Comparison of ENCODE assay signal across 9 cellular contexts in genomic region chr2:69012310-69013122, GRCh38. TPM values are rescaled to one million over a fixed set of nuclear protein-coding genes. Genes with fewer than 3 reads are reported as not detected.
DNase-seq lines count a peak whose midpoint lies in the region; ATAC-seq, FAIRE-seq and TF ChIP-seq lines count a peak whose summit lies in the region.
"Had no signal": no experiment of that assay in that cellular context is flagged by ENCODE, and none has a peak within 500 bp of the region (broad histone marks: within the 10 kb centered on the region; RNA-seq: fewer than 3 reads in every experiment).

No MANE protein-coding gene starts in this region.

- TF ChIP-seq CTCF in Loucy (conservative IDR thresholded peaks at IDR 0.05; ENCODE audit: low read length), result peak; percentile 79
- TF ChIP-seq CTCF in bronchial epithelial cell (IDR thresholded peaks at IDR 0.05; ENCODE audit: insufficient read depth, low read length, severe bottlenecking), result peak; percentile 78

- H3K79me2 ChIP-seq in Loucy (ENCODE audit: insufficient read depth, low read length), result peaks cover 19% of the 10 kb centered on the region

- no peak for ATAC-seq in GM21360 (IDR thresholded peaks at IDR 0.05; ENCODE audit: unreplicated experiment)

- DNase-seq in NCI-H146 (lab: John Stamatoyannopoulos, UW) (peak; percentile 51), NCI-H146 treated with DMSO at 0.1 percent for 48 hours (lab: John Stamatoyannopoulos, UW; ENCODE audit: unreplicated experiment) (no peak), T1000 (lab: John Stamatoyannopoulos, UW) (peak; percentile 69), bronchial epithelial cell (ENCODE audit: low read depth) (peak; percentile 26), iris pigment epithelial cell (ENCODE audit: low read depth) (peak; percentile 69), small intestine (peak; percentile 17)

- 9 to 20% (median 11%) methylated on average over 15 to 27 of the region's 27 CpGs for WGBS in small intestine, 3 donors

- H3K9me3 ChIP-seq in Loucy (ENCODE audit: insufficient read depth, low read depth, low read length) (no peaks in the 10 kb centered on the region), small intestine (ENCODE audit: control insufficient read depth, low read depth) (no peaks in the 10 kb centered on the region)

- FAIRE-seq in bronchial epithelial cell (lab: Jason Lieb, UNC), result no peak
- no peak for FAIRE-seq in small intestine (lab: Jason Lieb, UNC)
- FAIRE-seq: islet of Langerhans had no signal

- H3K27me3 ChIP-seq in Loucy (ENCODE audit: insufficient read depth, low read length, poor library complexity, severe bottlenecking), result no peaks in the 10 kb centered on the region
- H3K27me3 ChIP-seq in bronchial epithelial cell (ENCODE audit: control insufficient read depth, insufficient read depth, low read length), result no peaks in the 10 kb centered on the region
- peaks cover 0 to 3% of the 10 kb centered on the region in 2 donors for H3K27me3 ChIP-seq in small intestine (ENCODE audit: control insufficient read depth in 2 of 2, insufficient read depth in 2 of 2, low read length in 2 of 2)

- H3K4me1 ChIP-seq in Loucy (ENCODE audit: insufficient read depth, low read length, poor library complexity, severe bottlenecking) (peaks cover 32% of the 10 kb centered on the region), small intestine (ENCODE audit: control insufficient read depth in 2 of 2, insufficient read depth in 1 of 2, low read depth in 1 of 2, low read length in 1 of 2) (no peaks in the 10 kb centered on the region)

- no peaks in the 10 kb centered on the region for H3K9me2 ChIP-seq in Loucy (replicated peaks; ENCODE audit: low read depth, low read length)

- peak overlapping the region in 1 of 2 donors; percentile 11 for H3K27ac ChIP-seq in small intestine (ENCODE audit: low read depth in 1 of 2, low read length in 1 of 2)

- H3K36me3 ChIP-seq in Loucy (ENCODE audit: insufficient read depth, low read length) (no peaks in the 10 kb centered on the region), bronchial epithelial cell (ENCODE audit: control insufficient read depth, insufficient read depth, low read length) (no peaks in the 10 kb centered on the region), small intestine (ENCODE audit: control insufficient read depth in 2 of 2, insufficient read depth in 2 of 2, low read length in 2 of 2) (no peaks in the 10 kb centered on the region)

- peak overlapping the region; percentile 90 for H3K4me2 ChIP-seq in Loucy (ENCODE audit: low read depth, low read length, poor library complexity, severe bottlenecking)

- H3K9ac ChIP-seq in Loucy (ENCODE audit: low read depth, low read length, poor library complexity, severe bottlenecking), result peak overlapping the region; percentile 78

- H3F3A ChIP-seq in Loucy (ENCODE audit: low read depth), result no peaks in the 10 kb centered on the region; the same call in 1 of the 2 replicates

- H4K20me1 ChIP-seq in Loucy (ENCODE audit: insufficient read depth, low read length, poor library complexity, severe bottlenecking), result peaks cover 4% of the 10 kb centered on the region

- H3K4me3 ChIP-seq in Loucy (ENCODE audit: low read length, poor library complexity, severe bottlenecking), result peak overlapping the region; percentile 97
- H3K4me3 ChIP-seq in bronchial epithelial cell (ENCODE audit: low read depth, low read length), result peak overlapping the region; percentile 83
- no peak overlapping the region for H3K4me3 ChIP-seq in small intestine (ENCODE audit: low read depth in 1 of 2, low read length in 2 of 2)

- H2AFZ ChIP-seq in Loucy (ENCODE audit: low read length), result peak overlapping the region; percentile 97

RNA-seq across cellular contexts. Expression of gene ANTXR1, which starts 0.5 kb away (rescaled TPM):
- total RNA-seq in bronchial epithelial cell, result 1.5 and 3.7 TPM in 2 replicates
- 1 to 10 TPM in 2 of 3 donors, under 1 TPM in 1; 0.22 to 8.1 (median 6.2) TPM for polyA plus RNA-seq in small intestine

RNA-seq across cellular contexts. Expression of gene GKN1, which starts 38.1 kb away (rescaled TPM):
- total RNA-seq in bronchial epithelial cell, result not detected in 2 replicates
- 1 to 10 TPM in 1 of 3 donors, under 1 TPM in 1, not detected in 1; 0.12 to 1.9 TPM for polyA plus RNA-seq in small intestine

RNA-seq across cellular contexts. Expression of gene GKN2, which starts 59.8 kb away (rescaled TPM):
- not detected in 2 replicates for total RNA-seq in bronchial epithelial cell
- under 1 TPM in 1 of 3 donors, not detected in 2; 0.30 TPM for polyA plus RNA-seq in small intestine

Comparison
In these comparisons a context has a peak if more than half of its experiments do, and no peak if none do; other contexts are left out.
1. H3K4me3 ChIP-seq: peak in Loucy (single experiment) and bronchial epithelial cell (single experiment); none in small intestine (0 of 2).